ENCODE assay signal across 8 cellular contexts in genomic region chr21:32569261-32570230, GRCh38. TPM values are rescaled to one million over a fixed set of nuclear protein-coding genes. Genes with fewer than 3 reads are reported as not detected.
DNase-seq lines count a peak whose midpoint lies in the region; ATAC-seq and TF ChIP-seq lines count a peak whose summit lies in the region.

No MANE protein-coding gene starts in this region.

- H3K4me3 ChIP-seq in BLaER1 (peak overlapping the region; percentile 63), lung (peak overlapping the region; percentile 40)
- peak overlapping the region; percentile 66 for H3K4me3 ChIP-seq in effector memory CD4-positive, alpha-beta T cell (ENCODE audit: insufficient read depth, low read depth, low read length, poor library complexity, severe bottlenecking)

- H3K4me1 ChIP-seq in BLaER1 = peaks cover 51% of the 10 kb centered on the region
- no peaks in the 10 kb centered on the region for H3K4me1 ChIP-seq in effector memory CD4-positive, alpha-beta T cell (ENCODE audit: control insufficient read depth, insufficient read depth, low read length, poor library complexity, severe bottlenecking)
- H3K4me1 ChIP-seq in lung (ENCODE audit: control insufficient read depth in 2 of 2, insufficient read depth in 2 of 2, low read length in 2 of 2) = no peaks in the 10 kb centered on the region

- peak; percentile 90 for ATAC-seq in GM19351 (IDR thresholded peaks at IDR 0.05; ENCODE audit: unreplicated experiment)
- peak; percentile 81 for ATAC-seq in HG03565 (IDR thresholded peaks at IDR 0.05; ENCODE audit: unreplicated experiment)
- ATAC-seq in lung (ENCODE audit: insufficient read depth, low FRiP score) = peak; percentile 92

- H3K9ac ChIP-seq in BLaER1 = peak overlapping the region; percentile 77

- H3K9me3 ChIP-seq in BLaER1 = peaks cover 20% of the 10 kb centered on the region
- no peaks in the 10 kb centered on the region for H3K9me3 ChIP-seq in effector memory CD4-positive, alpha-beta T cell (ENCODE audit: control insufficient read depth, low read length)
- H3K9me3 ChIP-seq in lung (ENCODE audit: control insufficient read depth in 2 of 2, insufficient read depth in 1 of 2, low read length in 1 of 2) = no peaks in the 10 kb centered on the region

- H4K20me1 ChIP-seq in BLaER1 = no peaks in the 10 kb centered on the region

- WGBS in lung, 2 donors = 4% methylated on average over 61 of the region's 61 CpGs

- H3K36me3 ChIP-seq in BLaER1 = no peaks in the 10 kb centered on the region
- H3K36me3 ChIP-seq in effector memory CD4-positive, alpha-beta T cell (ENCODE audit: control insufficient read depth, insufficient read depth, low read length) = no peaks in the 10 kb centered on the region
- H3K36me3 ChIP-seq in lung (ENCODE audit: control insufficient read depth in 2 of 2, insufficient read depth in 2 of 2, low read length in 2 of 2) = peaks cover 0 to 2% of the 10 kb centered on the region in 2 donors

- H3K27ac ChIP-seq in BLaER1 = peak overlapping the region; percentile 72
- H3K27ac ChIP-seq in effector memory CD4-positive, alpha-beta T cell (ENCODE audit: insufficient read depth, low read length, poor library complexity, severe bottlenecking) = peak overlapping the region; percentile 71
- peak overlapping the region in 1 of 2 donors; percentile 85 for H3K27ac ChIP-seq in lung (ENCODE audit: low read depth in 1 of 2, low read length in 1 of 2)

- H3K27me3 ChIP-seq in BLaER1 (no peaks in the 10 kb centered on the region), lung (ENCODE audit: control insufficient read depth, insufficient read depth) (no peaks in the 10 kb centered on the region)
- H3K27me3 ChIP-seq in effector memory CD4-positive, alpha-beta T cell (replicated peaks; ENCODE audit: control insufficient read depth, insufficient read depth, low read length, poor library complexity, severe bottlenecking) = no peaks in the 10 kb centered on the region

- H3K4me2 ChIP-seq in BLaER1 = peak overlapping the region; percentile 98

- DNase-seq in NCI-H82 (lab: John Stamatoyannopoulos, UW) (peak; percentile 85), lung (ENCODE audit: low spot score) (peak; percentile 69)
- peak; percentile 58 to 66 for DNase-seq in activated CD8-positive, alpha-beta memory T cell treated with anti-CD3 and anti-CD28 coated beads for 1 hour (ENCODE audit: extremely low read depth in 1 of 2, low read depth in 1 of 2)
- peak; percentile 67 to 73 (median 72) for DNase-seq in effector memory CD4-positive, alpha-beta T cell
- peak; percentile 53 to 64 (median 60) for DNase-seq in stimulated activated CD4-positive, alpha-beta T cell treated with anti-CD3 and anti-CD28 coated beads, TNF-alpha, amount 100 ng/mL, for 1 hour (ENCODE audit: low read depth in 3 of 3, low spot score in 1 of 3)

- peak; percentile 68 for TF ChIP-seq CTCF in lung (IDR thresholded peaks at IDR 0.05; ENCODE audit: control extremely low read depth, extremely low read depth)

RNA-seq across cellular contexts. Expression of gene TCP10L, which starts 15.8 kb away (rescaled TPM):
- total RNA-seq in lung = under 1 TPM; 0.43 to 0.71 TPM
- polyA plus RNA-seq in lung = under 1 TPM; 0.25 to 0.65 TPM

RNA-seq across cellular contexts. Expression of gene CFAP298, which starts 42.6 kb away (rescaled TPM):
- total RNA-seq in lung = 10 to 100 TPM; 27.6 to 49.5 TPM
- 10 to 100 TPM; 51.4 to 61.2 TPM for polyA plus RNA-seq in lung
